ENCODE assay signal across 16 cellular contexts in genomic region chr3:141241248-141242034, GRCh38. TPM values are rescaled to one million over a fixed set of nuclear protein-coding genes. Genes with fewer than 3 reads are reported as not detected.
DNase-seq lines count a peak whose midpoint lies in the region; ATAC-seq lines count a peak whose summit lies in the region.
"Had no signal": no experiment of that assay in that cellular context is flagged by ENCODE, and none has a peak within 500 bp of the region (broad histone marks: within the 10 kb centered on the region; RNA-seq: fewer than 3 reads in every experiment).

No MANE protein-coding gene starts in this region.

- no peak for ATAC-seq in central memory CD8-positive, alpha-beta T cell (replicated peaks; ENCODE audit: extremely low read depth, poor library complexity, severe bottlenecking)
- ATAC-seq in GM21381 (IDR thresholded peaks at IDR 0.05; ENCODE audit: unreplicated experiment) = no peak

- DNase-seq in AG08396 (ENCODE audit: low spot score) (peak; percentile 25), GM23248 (peak; percentile 69), myocyte (ENCODE audit: low read depth) (peak; percentile 77), 8988T (no peak), NCI-H128 (lab: John Stamatoyannopoulos, UW; ENCODE audit: unreplicated experiment) (no peak)
- no peak for DNase-seq in central memory CD8-positive, alpha-beta T cell (ENCODE audit: low spot score in 2 of 2)
- DNase-seq in stimulated activated CD4-positive, alpha-beta T cell treated with anti-CD3 and anti-CD28 coated beads, Interleukin-15, amount 100 ng/mL, for 24 hours = no peak
- DNase-seq: activated CD4-positive, alpha-beta T cell treated with anti-CD3 and anti-CD28 coated beads for 1 hour; activated T-cell treated with anti-CD3 and anti-CD28 coated beads, Interleukin-2, amount 50 U/mL, for 48 hours; AML-193; NCI-H1105 treated with DMSO at 0.1 percent for 48 hours; ovary; stimulated activated CD4-positive, alpha-beta T cell treated with anti-CD3 and anti-CD28 coated beads, Interleukin-1b, Interleukin-23, amount 100 ng/mL, for 48 hours had no signal

- no peaks in the 10 kb centered on the region for H3K9me3 Mint-ChIP-seq in central memory CD8-positive, alpha-beta T cell

- H3K4me1 ChIP-seq in GM23248 (ENCODE audit: insufficient read depth) = peaks cover 36% of the 10 kb centered on the region

- H3K79me2 ChIP-seq in GM23248 (ENCODE audit: insufficient read depth) = peaks cover 10% of the 10 kb centered on the region; the same call in 1 of the 2 replicates
- H3K79me2 ChIP-seq: hepatocyte had no signal

- H2AFZ ChIP-seq in GM23248 = peak overlapping the region; percentile 8; the same call in 1 of the 2 replicates
- H2AFZ ChIP-seq: hepatocyte had no signal

- peaks cover 34% of the 10 kb centered on the region for H3F3A ChIP-seq in GM23248 (ENCODE audit: insufficient read depth)

- peaks cover 20% of the 10 kb centered on the region for H3K4me1 Mint-ChIP-seq in central memory CD8-positive, alpha-beta T cell

- WGBS in GM23248 (ENCODE audit: low coverage in 1 of 2, low lambda C conversion rate in 2 of 2, missing lambda C conversion rate in 2 of 2), 2 experiments = 9 to 13% methylated on average over 10 of the region's 10 CpGs

- H3K36me3 ChIP-seq in GM23248 (ENCODE audit: low read depth) = no peaks in the 10 kb centered on the region
- H3K36me3 ChIP-seq: ovary had no signal

- H3K27me3 Mint-ChIP-seq in central memory CD8-positive, alpha-beta T cell = no peaks in the 10 kb centered on the region

- 0 out of 2 replicates have a peak overlapping the region, but pooled peaks have one; percentile 9 for H3K9ac ChIP-seq in GM23248

- no peaks in the 10 kb centered on the region for H3K9me3 ChIP-seq in GM23248 (ENCODE audit: low read depth)
- H3K9me3 ChIP-seq: ovary had no signal

- no peaks in the 10 kb centered on the region for H3K36me3 Mint-ChIP-seq in central memory CD8-positive, alpha-beta T cell (ENCODE audit: insufficient read depth)

- H3K9me2 ChIP-seq in GM23248 (ENCODE audit: insufficient read depth) = no peaks in the 10 kb centered on the region

- H3K27me3 ChIP-seq in GM23248 (replicated peaks; ENCODE audit: insufficient read depth) = no peaks in the 10 kb centered on the region
- H3K27me3 ChIP-seq: hepatocyte, ovary had no signal

- H3K4me3 ChIP-seq in GM23248 = 0 out of 2 replicates have a peak overlapping the region, but pooled peaks have one; percentile 9
- H3K4me3 ChIP-seq: hepatocyte, lung, ovary had no signal

- in situ Hi-C loops in GM23248 (cut with MboI) = no loop called here

- peak overlapping the region; percentile 14 for H3K27ac Mint-ChIP-seq in central memory CD8-positive, alpha-beta T cell (ENCODE audit: low read depth)

- no peak overlapping the region for H3K4me3 Mint-ChIP-seq in central memory CD8-positive, alpha-beta T cell

- no peaks in the 10 kb centered on the region for H4K20me1 ChIP-seq in GM23248 (ENCODE audit: insufficient read depth)

- H3K4me2 ChIP-seq in GM23248 (ENCODE audit: unreplicated experiment) = peak overlapping the region; percentile 62
- H3K4me2 ChIP-seq: hepatocyte had no signal

- H3K27ac ChIP-seq in GM23248 = peak overlapping the region; percentile 63
- H3K27ac ChIP-seq: hepatocyte, ovary had no signal

RNA-seq across cellular contexts. Expression of gene PXYLP1, which starts 9.8 kb away (rescaled TPM):
- 12.5 and 15.8 TPM in 2 replicates for total RNA-seq in GM23248 (2014; rRNA removed; shearing (Covaris generic))
- polyA plus RNA-seq in GM23248 (2016; fragmentation: Nextera tagmentation; extraction: Ambion mirVana) = 18.7 and 19.7 TPM in 2 replicates
- 3.9 and 4.9 TPM in 2 replicates for total RNA-seq in myocyte
- polyA plus RNA-seq in myocyte (2012) = 5.0 TPM

Comparison
In these comparisons a context has a peak if more than half of its experiments do, and no peak if none do; other contexts are left out.
1. DNase-seq: peak in AG08396 (single experiment), GM23248 (single experiment) and myocyte (single experiment); none in central memory CD8-positive, alpha-beta T cell (0 of 2), 8988T (single experiment), NCI-H128 (single experiment) and stimulated activated CD4-positive, alpha-beta T cell treated with anti-CD3 and anti-CD28 coated beads, Interleukin-15, amount 100 ng/mL, for 24 hours (single experiment).